In genomic region chr10:86363184-86363832, GRCh38 we compare ENCODE assay signal across 1 cellular context.
TF ChIP-seq lines count a peak whose summit lies in the region.

No MANE protein-coding gene starts in this region.

TF ChIP-seq in WTC11, 78 proteins besides CTCF, POLR2A, EP300 and RAD21 (continued from another document):
- 0 out of 2 replicates have a peak, but pooled peaks have one; percentile 47 for TF ChIP-seq USF1 (CRISPR knock-in tag; IDR thresholded peaks at IDR 0.05)
- no peak for TF ChIP-seq E2F1 (CRISPR knock-in tag; IDR thresholded peaks at IDR 0.05)
- no peak for TF ChIP-seq TCF7 (CRISPR knock-in tag; IDR thresholded peaks at IDR 0.05; ENCODE audit: low read depth)
- TF ChIP-seq KAT7 (CRISPR knock-in tag; IDR thresholded peaks at IDR 0.05; ENCODE audit: borderline replicate concordance), result 0 out of 2 replicates have a peak, but pooled peaks have one; percentile 70
- TF ChIP-seq ZNF512 (CRISPR knock-in tag; IDR thresholded peaks at IDR 0.05; ENCODE audit: borderline replicate concordance), result no peak
- peak; percentile 78; the same call in 1 of the 2 replicates for TF ChIP-seq SP1 (CRISPR knock-in tag; conservative IDR thresholded peaks at IDR 0.05)
- TF ChIP-seq SMAD4 (CRISPR knock-in tag; IDR thresholded peaks at IDR 0.05), result no peak
- TF ChIP-seq CREB1 (CRISPR knock-in tag; IDR thresholded peaks at IDR 0.05), result no peak
- TF ChIP-seq STAT6 (CRISPR knock-in tag; conservative IDR thresholded peaks at IDR 0.05; ENCODE audit: low read depth), result no peak
- 0 out of 2 replicates have a peak, but pooled peaks have one; percentile 8 for TF ChIP-seq NFE2L1 (CRISPR knock-in tag; IDR thresholded peaks at IDR 0.05)
- TF ChIP-seq TEAD1 (CRISPR knock-in tag; IDR thresholded peaks at IDR 0.05), result no peak
- no peak for TF ChIP-seq PRRX2 (CRISPR knock-in tag; IDR thresholded peaks at IDR 0.05)
- TF ChIP-seq FOXK1 (CRISPR knock-in tag; IDR thresholded peaks at IDR 0.05), result no peak
- no peak for TF ChIP-seq TP53 (CRISPR knock-in tag; IDR thresholded peaks at IDR 0.05)
